8 cellular contexts compared by ENCODE assay signal in the genomic region with DNA sequence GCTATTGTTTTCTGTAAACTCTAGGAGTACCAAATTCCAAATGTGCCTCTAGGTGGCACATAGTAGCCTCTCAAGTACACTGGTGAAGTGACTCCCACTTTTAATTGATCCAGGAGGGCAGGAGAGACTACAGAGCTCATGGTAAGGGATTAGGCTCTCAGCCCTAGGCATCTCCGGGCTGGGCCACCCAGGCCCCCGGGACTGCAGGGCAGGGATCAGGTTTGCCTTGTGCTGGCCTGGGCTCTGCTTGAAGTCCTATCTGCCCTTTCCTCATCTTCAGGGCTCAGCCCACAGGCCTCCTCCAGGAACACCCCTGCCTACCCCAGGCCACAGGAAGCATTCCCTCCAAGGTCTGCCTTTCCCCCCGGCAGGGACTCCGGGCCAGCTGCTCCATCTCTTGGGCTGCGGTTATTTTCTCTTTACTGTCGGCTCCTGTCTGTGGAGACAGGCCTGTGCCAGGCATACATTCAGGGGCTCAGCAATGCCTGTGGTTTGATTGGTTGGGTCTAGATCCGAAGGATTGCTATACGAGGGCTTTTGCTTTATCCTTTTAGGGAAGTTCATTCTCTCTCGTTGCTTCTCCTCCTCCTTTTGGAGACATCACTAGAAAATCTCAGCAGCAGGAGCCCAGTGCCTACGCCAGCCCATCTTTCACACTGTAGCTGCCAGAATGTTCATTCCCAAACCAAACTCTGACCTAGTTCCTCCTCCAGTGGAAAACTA. TPM values are rescaled to one million over a fixed set of nuclear protein-coding genes. Genes with fewer than 3 reads are reported as not detected.
DNase-seq lines count a peak whose midpoint lies in the region; ATAC-seq and TF ChIP-seq lines count a peak whose summit lies in the region.

No MANE protein-coding gene starts in this region.

- no peaks in the 10 kb centered on the region for H3K9me3 Mint-ChIP-seq in endothelial cell (ENCODE audit: unreplicated experiment)
- H3K9me3 Mint-ChIP-seq in nephron progenitor cell = peaks cover 4% of the 10 kb centered on the region

- no peak overlapping the region for H3K4me3 Mint-ChIP-seq in endothelial cell (ENCODE audit: unreplicated experiment)
- H3K4me3 Mint-ChIP-seq in nephron progenitor cell = no peak overlapping the region

- H3K27me3 Mint-ChIP-seq in endothelial cell (ENCODE audit: unreplicated experiment) (no peaks in the 10 kb centered on the region), nephron progenitor cell (ENCODE audit: low read depth, poor library complexity) (peaks cover 3% of the 10 kb centered on the region)

- no peak for ATAC-seq in HG02884 (IDR thresholded peaks at IDR 0.05; ENCODE audit: unreplicated experiment)
- no peak for ATAC-seq in HG03442 (IDR thresholded peaks at IDR 0.05; ENCODE audit: unreplicated experiment)

- H3K27ac Mint-ChIP-seq in endothelial cell (ENCODE audit: unreplicated experiment) (peak overlapping the region; percentile 9), nephron progenitor cell (peak overlapping the region; percentile 66)

- H3K36me3 Mint-ChIP-seq in endothelial cell (ENCODE audit: low read depth, unreplicated experiment) (peaks cover 4% of the 10 kb centered on the region), nephron progenitor cell (ENCODE audit: low read depth) (peaks cover 5% of the 10 kb centered on the region)

- CTCF ChIA-PET in RWPE1 (lab: Yijun Ruan, JAX) = interaction anchor here (0.5 to 0.7 kb wide), 2 partner anchors 21 to 79 kb away, joined by 3 to 4 read pairs; no protein-coding TSS in a partner anchor

- POLR2A ChIA-PET in RWPE1 (lab: Yijun Ruan, JAX; ENCODE audit: low non-redundant PET) = no interaction called here

- no peak for TF ChIP-seq CTCF in endothelial cell (IDR thresholded peaks at IDR 0.05; ENCODE audit: unreplicated experiment)
- TF ChIP-seq CTCF in nephron progenitor cell (IDR thresholded peaks at IDR 0.05) = no peak
- TF ChIP-seq CTCF in RWPE1 (conservative IDR thresholded peaks at IDR 0.05; ENCODE audit: low read depth) = no peak

- no peak overlapping the region; the same call in 1 of the 2 replicates for H3K27ac ChIP-seq in RWPE1

- DNase-seq in COR-L47 (lab: John Stamatoyannopoulos, UW) (peak; percentile 50), NCI-H446 treated with DMSO at 0.1 percent for 48 hours (lab: John Stamatoyannopoulos, UW) (peak; percentile 15), endothelial cell (ENCODE audit: low spot score) (no peak), nephron progenitor cell (no peak), RWPE1 (ENCODE audit: low spot score) (no peak), COLO829 (ENCODE audit: low spot score) (no peak)

- H3K4me1 Mint-ChIP-seq in endothelial cell (ENCODE audit: unreplicated experiment) = peaks cover 17% of the 10 kb centered on the region
- H3K4me1 Mint-ChIP-seq in nephron progenitor cell = peaks cover 63% of the 10 kb centered on the region

RNA-seq across cellular contexts. Expression of gene PARVA, which starts 32.8 kb away (rescaled TPM):
- 53.3 TPM for total RNA-seq in endothelial cell (ENCODE audit: unreplicated experiment)

Comparison
In these comparisons a context has a peak if more than half of its experiments do, and no peak if none do; other contexts are left out.
1. DNase-seq: peak in COR-L47 (single experiment) and NCI-H446 treated with DMSO at 0.1 percent for 48 hours (single experiment); none in endothelial cell (single experiment), nephron progenitor cell (single experiment), RWPE1 (single experiment) and COLO829 (single experiment).